ENCODE assay signal across 23 cellular contexts in the genomic region with DNA sequence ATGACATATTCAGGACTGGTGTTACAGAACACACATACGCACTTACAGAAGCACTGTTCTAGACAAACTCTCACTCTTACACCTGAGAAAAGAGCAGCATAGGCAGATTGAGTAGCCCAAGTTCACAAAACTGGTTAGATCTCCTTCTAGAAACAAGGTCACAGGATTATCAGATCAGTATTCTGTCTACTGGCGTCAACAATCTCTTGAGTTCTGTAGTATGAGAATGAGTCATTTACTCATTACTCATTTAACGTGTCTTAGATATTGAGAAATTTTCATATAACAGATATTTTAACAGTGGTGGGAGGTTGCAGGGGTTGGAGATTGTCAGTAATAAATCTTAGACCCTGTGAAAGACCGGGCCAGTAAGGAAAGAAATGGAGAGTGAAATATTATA. TPM values are rescaled to one million over a fixed set of nuclear protein-coding genes. Genes with fewer than 3 reads are reported as not detected.
DNase-seq lines count a peak whose midpoint lies in the region; ATAC-seq and TF ChIP-seq lines count a peak whose summit lies in the region.
"Had no signal": no experiment of that assay in that cellular context is flagged by ENCODE, and none has a peak within 500 bp of the region (broad histone marks: within the 10 kb centered on the region; RNA-seq: fewer than 3 reads in every experiment).

No MANE protein-coding gene starts in this region.

- H3K36me3 Mint-ChIP-seq in activated CD8-positive, alpha-beta T cell treated with anti-CD3 and anti-CD28 coated beads for 36 hours (ENCODE audit: low read depth), result no peaks in the 10 kb centered on the region
- H3K36me3 Mint-ChIP-seq: activated naive CD8-positive, alpha-beta T cell treated with anti-CD3 and anti-CD28 coated beads, Interleukin-2, amount 10 ng/mL, durations not matched to agents 7 days and 5 days; IgD-negative memory B cell had no signal

- in situ Hi-C loops in mammary epithelial cell (cut with MboI; ENCODE audit: low sequenced_read_pairs in 2 of 2) (no loop called here), transverse colon (cut with MboI; ENCODE audit: low pct_ligation_motif_present in 1 of 4, low pct_unique_long_range_greater_than_20kb in 1 of 4, low sequenced_read_pairs in 3 of 4) (no loop called here)

- no peak overlapping the region for H2AFZ ChIP-seq in SK-N-SH (ENCODE audit: low read depth)
- H2AFZ ChIP-seq in mammary epithelial cell (ENCODE audit: low read depth, low read length), result no peak overlapping the region
- H2AFZ ChIP-seq: GM23248 had no signal

- ATAC-seq in SK-N-SH treated with all-trans-retinoic acid at 6 μM for 48 hours (no peak), lower lobe of right lung (peak; percentile 35 to 69)
- ATAC-seq in activated CD8-positive, alpha-beta T cell treated with anti-CD3 and anti-CD28 coated beads for 36 hours, result no peak
- ATAC-seq: natural killer cell treated with Interleukin-12 subunit alpha and Interleukin-12 subunit beta and Interleukin-15 and Interleukin-18, amount 100 ng/mL, for 72 hours had no signal

- H3K27ac Mint-ChIP-seq in activated CD8-positive, alpha-beta T cell treated with anti-CD3 and anti-CD28 coated beads for 36 hours, result no peak overlapping the region
- H3K27ac Mint-ChIP-seq: activated naive CD8-positive, alpha-beta T cell treated with anti-CD3 and anti-CD28 coated beads, Interleukin-2, amount 10 ng/mL, durations not matched to agents 7 days and 5 days; natural killer cell treated with Interleukin-12 subunit alpha and Interleukin-12 subunit beta and Interleukin-15 and Interleukin-18, amount 100 ng/mL, for 72 hours had no signal

- POLR2A ChIA-PET in SK-N-SH (lab: Yijun Ruan, JAX), result no interaction called here
- POLR2A ChIA-PET in activated CD8-positive, alpha-beta T cell treated with anti-CD3 and anti-CD28 coated beads for 36 hours (lab: Charles Lee), result no interaction called here

- H3K79me2 ChIP-seq in SK-N-SH (ENCODE audit: insufficient read depth), result no peaks in the 10 kb centered on the region
- no peaks in the 10 kb centered on the region for H3K79me2 ChIP-seq in mammary epithelial cell (ENCODE audit: insufficient read depth, low read length)

- no TSS peak for BruUV-seq in mammary epithelial cell (replicated peaks; lab: Mats Ljungman, UMichigan)

- DNase-seq in SK-N-SH (no peak), mammary epithelial cell (peak; percentile 5), lower lobe of right lung (no peak), transverse colon (no peak), NCI-H2081 (lab: John Stamatoyannopoulos, UW) (no peak), T1000 (lab: John Stamatoyannopoulos, UW) (no peak)
- no peak for DNase-seq in activated CD8-positive, alpha-beta T cell treated with anti-CD3 and anti-CD28 coated beads for 36 hours
- DNase-seq: activated CD4-positive, CD25-positive, alpha-beta regulatory T cell treated with anti-CD3 and anti-CD28 coated beads, Interleukin-2, amount 50 U/mL, for 72 hours; activated naive CD8-positive, alpha-beta T cell treated with anti-CD3 and anti-CD28 coated beads, Interleukin-2, amount 10 ng/mL, durations not matched to agents 7 days and 5 days; C1 segment of cervical spinal cord; dorsolateral prefrontal cortex; esophagus squamous epithelium; GM23248; MV-4-11; NCI-H2029; NCI-H510A treated with DMSO at 0.1 percent for 48 hours; testis had no signal

- CTCF ChIA-PET in SK-N-SH (lab: Yijun Ruan, JAX) (no interaction called here), mammary epithelial cell (lab: Charles Lee; ENCODE audit: low non-redundant PET) (no interaction called here)
- CTCF ChIA-PET in activated CD8-positive, alpha-beta T cell treated with anti-CD3 and anti-CD28 coated beads for 36 hours (lab: Charles Lee), result no interaction called here

- H3K9ac ChIP-seq in SK-N-SH (no peak overlapping the region), mammary epithelial cell (ENCODE audit: insufficient read depth, low read length) (no peak overlapping the region)
- H3K9ac ChIP-seq: GM23248 had no signal

- H3K27me3 ChIP-seq in SK-N-SH (ENCODE audit: insufficient read depth), result no peaks in the 10 kb centered on the region
- H3K27me3 ChIP-seq in mammary epithelial cell (ENCODE audit: insufficient read depth, low read length), result no peaks in the 10 kb centered on the region
- H3K27me3 ChIP-seq in lower lobe of right lung (ENCODE audit: low read depth), result no peaks in the 10 kb centered on the region
- no peaks in the 10 kb centered on the region for H3K27me3 ChIP-seq in transverse colon
- H3K27me3 ChIP-seq: esophagus squamous epithelium, testis had no signal

- no peaks in the 10 kb centered on the region for H3K9me3 Mint-ChIP-seq in activated CD8-positive, alpha-beta T cell treated with anti-CD3 and anti-CD28 coated beads for 36 hours
- H3K9me3 Mint-ChIP-seq: activated naive CD8-positive, alpha-beta T cell treated with anti-CD3 and anti-CD28 coated beads, Interleukin-2, amount 10 ng/mL, durations not matched to agents 7 days and 5 days; IgD-negative memory B cell had no signal

- H3K9me3 ChIP-seq in SK-N-SH (no peaks in the 10 kb centered on the region), mammary epithelial cell (replicated peaks; ENCODE audit: insufficient read depth, low read length) (peaks cover 4% of the 10 kb centered on the region), lower lobe of right lung (no peaks in the 10 kb centered on the region), transverse colon (no peaks in the 10 kb centered on the region)
- H3K9me3 ChIP-seq: esophagus squamous epithelium, prostate gland, testis had no signal

- TF ChIP-seq POLR2A in transverse colon (IDR thresholded peaks at IDR 0.05), result no peak

- no peaks in the 10 kb centered on the region for H3K36me3 ChIP-seq in SK-N-SH (replicated peaks in 1 of 2; ENCODE audit: control insufficient read depth in 1 of 2, insufficient read depth in 2 of 2, low read length in 1 of 2)
- H3K36me3 ChIP-seq in mammary epithelial cell (ENCODE audit: insufficient read depth, low read length), result no peaks in the 10 kb centered on the region
- H3K36me3 ChIP-seq in lower lobe of right lung, result no peaks in the 10 kb centered on the region
- H3K36me3 ChIP-seq in transverse colon, result no peaks in the 10 kb centered on the region
- H3K36me3 ChIP-seq: esophagus squamous epithelium, prostate gland had no signal

- H3K4me1 Mint-ChIP-seq in activated CD8-positive, alpha-beta T cell treated with anti-CD3 and anti-CD28 coated beads for 36 hours (ENCODE audit: low read depth), result no peaks in the 10 kb centered on the region
- H3K4me1 Mint-ChIP-seq: activated naive CD8-positive, alpha-beta T cell treated with anti-CD3 and anti-CD28 coated beads, Interleukin-2, amount 10 ng/mL, durations not matched to agents 7 days and 5 days; IgD-negative memory B cell had no signal

- WGBS in SK-N-SH (ENCODE audit: low lambda C conversion rate), result 49% methylated on average over 4 of the region's 4 CpGs
- 81% methylated on average over 4 of the region's 4 CpGs for WGBS in mammary epithelial cell (ENCODE audit: low coverage, missing lambda C conversion rate)
- WGBS in transverse colon (ENCODE audit: low coverage in 1 of 2), 2 donors, result 59 to 66% methylated on average over 4 of the region's 4 CpGs

- TF ChIP-seq CTCF in SK-N-SH (IDR thresholded peaks at IDR 0.05) (no peak), mammary epithelial cell (conservative IDR thresholded peaks at IDR 0.05 in 1 of 2, IDR thresholded peaks at IDR 0.05 in 1 of 2; ENCODE audit: extremely low read depth in 1 of 2, insufficient read depth in 1 of 2, low read depth in 1 of 2, low read length in 2 of 2) (no peak), lower lobe of right lung (IDR thresholded peaks at IDR 0.05) (no peak), transverse colon (IDR thresholded peaks at IDR 0.05) (no peak)
- no peak for TF ChIP-seq CTCF in activated CD8-positive, alpha-beta T cell treated with anti-CD3 and anti-CD28 coated beads for 36 hours (IDR thresholded peaks at IDR 0.05)

- no peak overlapping the region for H3K4me2 ChIP-seq in SK-N-SH
- H3K4me2 ChIP-seq in mammary epithelial cell (ENCODE audit: insufficient read depth, low read depth, low read length), result no peak overlapping the region

- TF ChIP-seq EP300 in SK-N-SH (IDR thresholded peaks at IDR 0.05; ENCODE audit: borderline replicate concordance in 1 of 2, low read depth in 1 of 2, low read length in 1 of 2), result no peak
- no peak for TF ChIP-seq EP300 in transverse colon (IDR thresholded peaks at IDR 0.05; ENCODE audit: low read depth)

- no peaks in the 10 kb centered on the region for H4K20me1 ChIP-seq in SK-N-SH (ENCODE audit: insufficient read depth)
- H4K20me1 ChIP-seq in mammary epithelial cell (ENCODE audit: insufficient read depth, low read length), result no peaks in the 10 kb centered on the region

- H3K9me2 ChIP-seq in SK-N-SH, result no peaks in the 10 kb centered on the region

- no peak for TF ChIP-seq RAD21 in SK-N-SH (IDR thresholded peaks at IDR 0.05; ENCODE audit: low read length)

- intact Hi-C loops in mammary epithelial cell (cut with micrococcal nuclease), result no loop called here
- intact Hi-C loops in lower lobe of right lung (cut with DNase I), result no loop called here
- intact Hi-C loops in transverse colon (cut with DNase I; ENCODE audit: low total_unique reads), result no loop called here
- intact Hi-C loops in activated CD8-positive, alpha-beta T cell treated with anti-CD3 and anti-CD28 coated beads for 36 hours (cut with micrococcal nuclease), result no loop called here

- H3K4me1 ChIP-seq in SK-N-SH (ENCODE audit: control insufficient read depth in 1 of 2, insufficient read depth in 2 of 2, low read depth in 1 of 2, low read length in 1 of 2) (peaks cover 5 to 6% of the 10 kb centered on the region in 2 experiments; a peak in 3 of 4 replicates), mammary epithelial cell (ENCODE audit: insufficient read depth, low read length) (no peaks in the 10 kb centered on the region), lower lobe of right lung (peaks cover 24% of the 10 kb centered on the region), transverse colon (peaks cover 0 to 65% (median 49%) of the 10 kb centered on the region in 4 donors)
- H3K4me1 ChIP-seq: prostate gland had no signal

- no peaks in the 10 kb centered on the region for H3K27me3 Mint-ChIP-seq in activated CD8-positive, alpha-beta T cell treated with anti-CD3 and anti-CD28 coated beads for 36 hours
- H3K27me3 Mint-ChIP-seq: activated naive CD8-positive, alpha-beta T cell treated with anti-CD3 and anti-CD28 coated beads, Interleukin-2, amount 10 ng/mL, durations not matched to agents 7 days and 5 days; IgD-negative memory B cell; natural killer cell treated with Interleukin-12 subunit alpha and Interleukin-12 subunit beta and Interleukin-15 and Interleukin-18, amount 100 ng/mL, for 72 hours had no signal

- H3K4me3 ChIP-seq in SK-N-SH (ENCODE audit: low read depth in 2 of 2, low read length in 1 of 2), result no peak overlapping the region
- H3K4me3 ChIP-seq in mammary epithelial cell (replicated peaks in 1 of 3; ENCODE audit: insufficient read depth in 1 of 3, low read depth in 2 of 3, low read length in 3 of 3), result no peak overlapping the region
- no peak overlapping the region for H3K4me3 ChIP-seq in lower lobe of right lung
- no peak overlapping the region for H3K4me3 ChIP-seq in transverse colon
- H3K4me3 ChIP-seq: dorsolateral prefrontal cortex, esophagus squamous epithelium, GM23248, prostate gland, SK-N-MC, testis had no signal

- no peak overlapping the region for H3K4me3 Mint-ChIP-seq in activated CD8-positive, alpha-beta T cell treated with anti-CD3 and anti-CD28 coated beads for 36 hours
- H3K4me3 Mint-ChIP-seq: activated naive CD8-positive, alpha-beta T cell treated with anti-CD3 and anti-CD28 coated beads, Interleukin-2, amount 10 ng/mL, durations not matched to agents 7 days and 5 days; IgD-negative memory B cell; natural killer cell treated with Interleukin-12 subunit alpha and Interleukin-12 subunit beta and Interleukin-15 and Interleukin-18, amount 100 ng/mL, for 72 hours had no signal

- no peaks in the 10 kb centered on the region for H3F3A ChIP-seq in SK-N-SH (replicated peaks; ENCODE audit: insufficient read depth)

- H3K27ac ChIP-seq in SK-N-SH (ENCODE audit: low read depth in 2 of 2, low read length in 1 of 2) (no peak overlapping the region), mammary epithelial cell (ENCODE audit: insufficient read depth, low read depth, low read length) (no peak overlapping the region), lower lobe of right lung (no peak overlapping the region), transverse colon (peak overlapping the region; percentile 82 to 87 (median 82))
- H3K27ac ChIP-seq: dorsolateral prefrontal cortex, GM23248, SK-N-MC, testis had no signal

- dilution Hi-C loops in mammary epithelial cell (cut with HindIII; ENCODE audit: low sequenced_read_pairs), result no loop called here

RNA-seq across cellular contexts. Expression of a gene that starts 2.8 kb away (rescaled TPM):
- polyA plus RNA-seq in SK-N-SH (2012; rRNA removed) (0.31 and 1.3 TPM in 2 replicates), mammary epithelial cell (not detected)
- 2.1 and 2.4 TPM in 2 replicates for polyA plus RNA-seq in SK-N-SH (2012; cell fraction: cytosol; rRNA removed)
- 0.10 TPM in 1 of 2 replicates, not detected in the other for polyA plus RNA-seq in SK-N-SH (2012; cell fraction: nucleus; rRNA removed)
- total RNA-seq in mammary epithelial cell (not detected), lower lobe of right lung (15.3 TPM), transverse colon (1,000 to 10,000 TPM in 2 of 4 donors, 100 to 1,000 TPM in 2; 217 to 1,195 (median 646) TPM)
- polyA minus RNA-seq in mammary epithelial cell, result not detected
- not detected for total RNA-seq in activated CD8-positive, alpha-beta T cell treated with anti-CD3 and anti-CD28 coated beads for 36 hours
- total RNA-seq: activated naive CD8-positive, alpha-beta T cell treated with anti-CD3 and anti-CD28 coated beads, Interleukin-2, amount 10 ng/mL, durations not matched to agents 7 days and 5 days; GM23248; lung microvascular endothelial cell; natural killer cell treated with Interleukin-12 subunit alpha and Interleukin-12 subunit beta and Interleukin-15 and Interleukin-18, amount 100 ng/mL, for 72 hours had no signal
- polyA plus RNA-seq: GM23248, IgD-negative memory B cell had no signal

Comparison
In these comparisons a context has a peak if more than half of its experiments do, and no peak if none do; other contexts are left out.
1. ATAC-seq: peak in lower lobe of right lung (2 of 2); none in SK-N-SH treated with all-trans-retinoic acid at 6 μM for 48 hours (single experiment) and activated CD8-positive, alpha-beta T cell treated with anti-CD3 and anti-CD28 coated beads for 36 hours (single experiment).
2. H3K27ac ChIP-seq: peak in transverse colon (4 of 4); none in SK-N-SH (0 of 2), mammary epithelial cell (single experiment) and lower lobe of right lung (single experiment).
3. RNA of a gene that starts 2.8 kb away (total RNA-seq): 217 to 1,195 TPM in transverse colon and 15.3 TPM in lower lobe of right lung (single experiment); not detected in mammary epithelial cell and not detected in activated CD8-positive, alpha-beta T cell treated with anti-CD3 and anti-CD28 coated beads for 36 hours; every median in the first group is over 10 times any median in the second.